ENCODE assay signal across 8 cellular contexts in genomic region chr14:103879570-103880333, GRCh38. TPM values are rescaled to one million over a fixed set of nuclear protein-coding genes. Genes with fewer than 3 reads are reported as not detected.
DNase-seq lines count a peak whose midpoint lies in the region; ATAC-seq, FAIRE-seq and TF ChIP-seq lines count a peak whose summit lies in the region.

No MANE protein-coding gene starts in this region.

- no peaks in the 10 kb centered on the region for H3K36me3 ChIP-seq in bronchial epithelial cell (ENCODE audit: control insufficient read depth, insufficient read depth, low read length)
- no peaks in the 10 kb centered on the region for H3K36me3 ChIP-seq in mucosa of descending colon (ENCODE audit: low read depth)

- no peaks in the 10 kb centered on the region for H3K9me3 Mint-ChIP-seq in HFFc6

- TF ChIP-seq CTCF in HFFc6 (IDR thresholded peaks at IDR 0.05): no peak
- TF ChIP-seq CTCF in bronchial epithelial cell (IDR thresholded peaks at IDR 0.05; ENCODE audit: insufficient read depth, low read length, severe bottlenecking): no peak
- TF ChIP-seq CTCF in mucosa of descending colon (IDR thresholded peaks at IDR 0.05): no peak

- peak; percentile 1 for DNase-seq in A172 (ENCODE audit: low spot score)
- DNase-seq in HFFc6: no peak
- DNase-seq in bronchial epithelial cell (ENCODE audit: low read depth): peak; percentile 26
- DNase-seq in mucosa of descending colon: peak; percentile 87 to 90 (median 88)
- no peak for DNase-seq in inferior parietal cortex (ENCODE audit: extremely low spot score)
- DNase-seq in dedifferentiated amniotic fluid mesenchymal stem cell (ENCODE audit: extremely low spot score): no peak
- DNase-seq in pons (ENCODE audit: low spot score): no peak

- H3K4me3 Mint-ChIP-seq in HFFc6: peak overlapping the region; percentile 53

- no peaks in the 10 kb centered on the region for H3K9me3 ChIP-seq in mucosa of descending colon

- peak; percentile 95 for ATAC-seq in mucosa of descending colon
- no peak for ATAC-seq in HG03025 (IDR thresholded peaks at IDR 0.05; ENCODE audit: low FRiP score, unreplicated experiment)

- no peaks in the 10 kb centered on the region for H3K27me3 ChIP-seq in bronchial epithelial cell (ENCODE audit: control insufficient read depth, insufficient read depth, low read length)

- peak overlapping the region; percentile 20 for H3K4me3 ChIP-seq in bronchial epithelial cell (ENCODE audit: low read depth, low read length)
- H3K4me3 ChIP-seq in mucosa of descending colon: no peak overlapping the region

- no peak overlapping the region for H3K27ac Mint-ChIP-seq in HFFc6

- intact Hi-C loops in mucosa of descending colon (cut with DNase I, micrococcal nuclease): no loop called here

- peaks cover 12% of the 10 kb centered on the region for H3K4me1 Mint-ChIP-seq in HFFc6 (ENCODE audit: low read depth)

- peaks cover 41% of the 10 kb centered on the region for H3K4me1 ChIP-seq in mucosa of descending colon (ENCODE audit: low read depth)

- H3K27me3 Mint-ChIP-seq in HFFc6 (ENCODE audit: insufficient read depth): peaks cover 16% of the 10 kb centered on the region

- FAIRE-seq in bronchial epithelial cell (lab: Jason Lieb, UNC): no peak

- no peaks in the 10 kb centered on the region for H3K36me3 Mint-ChIP-seq in HFFc6 (ENCODE audit: low read depth)

RNA-seq across cellular contexts. Expression of gene PPP1R13B, which starts 32.4 kb away (rescaled TPM):
- total RNA-seq in A172 (2014; rRNA removed; shearing (Covaris generic)): 4.0 and 4.8 TPM in 2 replicates
- total RNA-seq in HFFc6 (2021; fragmentation: NEBNext Ultra II Directional; extraction: Animal tissue kit (Norgen Biotek cat#: 25700)): 1 to 10 TPM; 5.1 to 6.2 (median 5.5) TPM
- total RNA-seq in bronchial epithelial cell (4.2 and 7.3 TPM in 2 replicates), mucosa of descending colon (10 to 100 TPM; 49.6 to 65.5 (median 52.1) TPM)

RNA-seq across cellular contexts. Expression of gene TDRD9, which starts 48.5 kb away (rescaled TPM):
- total RNA-seq in A172 (2014; rRNA removed; shearing (Covaris generic)): not detected in 2 replicates
- not detected for total RNA-seq in HFFc6 (2021; fragmentation: NEBNext Ultra II Directional; extraction: Animal tissue kit (Norgen Biotek cat#: 25700))
- total RNA-seq in bronchial epithelial cell (0.51 and 0.53 TPM in 2 replicates), mucosa of descending colon (under 1 TPM; 0.39 to 0.98 (median 0.63) TPM)

Comparison
In these comparisons a context has a peak if more than half of its experiments do, and no peak if none do; other contexts are left out.
1. DNase-seq: peak in A172 (single experiment), bronchial epithelial cell (single experiment) and mucosa of descending colon (3 of 3); none in HFFc6 (single experiment), inferior parietal cortex (single experiment), dedifferentiated amniotic fluid mesenchymal stem cell (single experiment) and pons (single experiment).